In the genomic region with DNA sequence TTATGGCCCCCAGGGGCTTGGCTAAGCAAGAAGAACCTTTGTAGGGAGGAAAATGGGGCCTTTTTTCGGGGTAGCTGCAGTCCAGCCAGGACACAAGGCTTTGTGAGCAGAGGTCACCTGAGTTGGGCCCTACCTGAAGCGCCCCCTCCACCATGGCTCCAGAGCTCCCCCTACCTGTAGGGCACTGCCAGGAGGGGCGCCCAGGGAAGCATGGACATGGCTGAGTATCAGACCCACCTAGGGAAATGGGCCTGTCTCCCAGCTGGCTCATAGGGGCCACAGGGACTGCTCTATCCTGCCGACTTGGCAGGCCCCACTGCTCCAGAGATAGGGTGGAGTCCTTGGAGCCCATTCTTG, we compare ENCODE assay signal across 11 cellular contexts. TPM values are rescaled to one million over a fixed set of nuclear protein-coding genes. Genes with fewer than 3 reads are reported as not detected.
DNase-seq lines count a peak whose midpoint lies in the region; ATAC-seq and TF ChIP-seq lines count a peak whose summit lies in the region.
"Had no signal": no experiment of that assay in that cellular context is flagged by ENCODE, and none has a peak within 500 bp of the region (broad histone marks: within the 10 kb centered on the region; RNA-seq: fewer than 3 reads in every experiment).

No MANE protein-coding gene starts in this region.

- WGBS in H9 (ENCODE audit: extremely low coverage, insufficient read length, low lambda C conversion rate), result no CpG with 5 or more reads among the region's 4 CpGs

- ATAC-seq in activated CD8-positive, alpha-beta T cell treated with anti-CD3 and anti-CD28 coated beads, Interleukin-2, amount 10 ng/mL, durations not matched to agents 7 days and 5 days, result no peak
- ATAC-seq in HG03025 (IDR thresholded peaks at IDR 0.05; ENCODE audit: low FRiP score, unreplicated experiment) (no peak), GM19455 (IDR thresholded peaks at IDR 0.05; ENCODE audit: unreplicated experiment) (no peak)
- ATAC-seq: heart right ventricle had no signal

- H3K27ac ChIP-seq in H9 (ENCODE audit: insufficient read length, low read depth, low read length), result no peak overlapping the region
- H3K27ac ChIP-seq: heart right ventricle, sigmoid colon had no signal

- H3K9me3 Mint-ChIP-seq in Caco-2 (ENCODE audit: unreplicated experiment) (peaks cover 16% of the 10 kb centered on the region), H9 (no peaks in the 10 kb centered on the region), neural crest cell (no peaks in the 10 kb centered on the region)
- H3K9me3 Mint-ChIP-seq in activated CD8-positive, alpha-beta T cell treated with anti-CD3 and anti-CD28 coated beads, Interleukin-2, amount 10 ng/mL, durations not matched to agents 7 days and 5 days (ENCODE audit: insufficient read depth), result no peaks in the 10 kb centered on the region

- intact Hi-C loops in Caco-2 (cut with micrococcal nuclease; ENCODE audit: unreplicated experiment), result no loop called here

- no peak overlapping the region for H4K8ac ChIP-seq in H9 (replicated peaks; ENCODE audit: insufficient read length, low read depth, low read length)

- H3K23me2 ChIP-seq in H9 (ENCODE audit: insufficient read length, low read depth, low read length, poor library complexity, severe bottlenecking), result no peaks in the 10 kb centered on the region

- no peaks in the 10 kb centered on the region for H3K36me3 ChIP-seq in Caco-2 (ENCODE audit: control insufficient read depth, insufficient read depth, low read length)
- H3K36me3 ChIP-seq: heart right ventricle, sigmoid colon had no signal

- H3K9me3 ChIP-seq in Caco-2 (no peaks in the 10 kb centered on the region), H9 (ENCODE audit: control insufficient read depth, low read depth, low read length) (no peaks in the 10 kb centered on the region)
- H3K9me3 ChIP-seq: heart right ventricle, sigmoid colon had no signal

- H3K14ac ChIP-seq in H9 (ENCODE audit: insufficient read depth, low read length), result no peak overlapping the region

- H2AK5ac ChIP-seq in H9 (ENCODE audit: insufficient read length, low read length), result no peak overlapping the region

- peaks cover 21% of the 10 kb centered on the region for H3K4me1 ChIP-seq in Caco-2
- H3K4me1 ChIP-seq in H9 (ENCODE audit: insufficient read depth, low read length), result no peaks in the 10 kb centered on the region
- H3K4me1 ChIP-seq: heart right ventricle had no signal

- H3K36me3 Mint-ChIP-seq in Caco-2 (ENCODE audit: insufficient read depth, unreplicated experiment) (peaks cover 2% of the 10 kb centered on the region), H9 (ENCODE audit: insufficient read depth in 1 of 3, low read depth in 3 of 3) (no peaks in the 10 kb centered on the region), neural crest cell (ENCODE audit: low read depth) (no peaks in the 10 kb centered on the region)
- H3K36me3 Mint-ChIP-seq in activated CD8-positive, alpha-beta T cell treated with anti-CD3 and anti-CD28 coated beads, Interleukin-2, amount 10 ng/mL, durations not matched to agents 7 days and 5 days (ENCODE audit: low read depth), result no peaks in the 10 kb centered on the region

- no peak overlapping the region for H3T11ph ChIP-seq in H9 (ENCODE audit: low read length)

- no peak overlapping the region for H3K4me2 ChIP-seq in H9 (ENCODE audit: insufficient read depth, insufficient read length, low read length)

- no peak overlapping the region for H4K5ac ChIP-seq in H9 (ENCODE audit: insufficient read length, low read depth, low read length)

- no peak overlapping the region for H3K9ac ChIP-seq in H9 (ENCODE audit: extremely low read depth, insufficient read length, low read length)

- no TSS peak for BruUV-seq in Caco-2 (replicated peaks; lab: Mats Ljungman, UMichigan)

- CTCF ChIA-PET in Caco-2 (lab: Charles Lee), result interaction anchor here (0.6 to 1.7 kb wide), 7 partner anchors 9 to 279 kb away, joined by 3 to 7 read pairs (median 3); partner anchors contain the start of genes CEBPA and CEBPG
- CTCF ChIA-PET in activated CD8-positive, alpha-beta T cell treated with anti-CD3 and anti-CD28 coated beads, Interleukin-2, amount 10 ng/mL, durations not matched to agents 7 days and 5 days (lab: Charles Lee), result no interaction called here

- H2BK5ac ChIP-seq in H9 (ENCODE audit: insufficient read length, low read length), result no peak overlapping the region

- H3K27me3 ChIP-seq in Caco-2 (replicated peaks; ENCODE audit: control insufficient read depth, insufficient read depth, low read length) (no peaks in the 10 kb centered on the region), H9 (ENCODE audit: insufficient read depth, low read length) (no peaks in the 10 kb centered on the region)

- H3K4me3 ChIP-seq in Caco-2 (ENCODE audit: low read depth, low read length), result no peak overlapping the region
- H3K4me3 ChIP-seq: heart right ventricle, sigmoid colon had no signal

- no peaks in the 10 kb centered on the region for H3K79me1 ChIP-seq in H9 (ENCODE audit: insufficient read depth, low read depth, low read length, poor library complexity, severe bottlenecking)

- H3K4me3 Mint-ChIP-seq in Caco-2 (ENCODE audit: unreplicated experiment) (no peak overlapping the region), H9 (no peak overlapping the region), neural crest cell (no peak overlapping the region)
- no peak overlapping the region for H3K4me3 Mint-ChIP-seq in activated CD8-positive, alpha-beta T cell treated with anti-CD3 and anti-CD28 coated beads, Interleukin-2, amount 10 ng/mL, durations not matched to agents 7 days and 5 days

- no peak overlapping the region for H2AFZ ChIP-seq in H9 (ENCODE audit: low read length)

- no peaks in the 10 kb centered on the region for H4K20me1 ChIP-seq in H9 (ENCODE audit: control insufficient read depth, insufficient read depth, insufficient read length)

- POLR2A ChIA-PET in Caco-2 (lab: Charles Lee), result interaction anchor here (1.3 to 2.3 kb wide), 2 partner anchors 9 to 62 kb away, joined by 4 to 13 read pairs; partner anchors contain the start of genes CEBPA and CEBPG
- POLR2A ChIA-PET in activated CD8-positive, alpha-beta T cell treated with anti-CD3 and anti-CD28 coated beads, Interleukin-2, amount 10 ng/mL, durations not matched to agents 7 days and 5 days (lab: Charles Lee), result no interaction called here

- H2BK20ac ChIP-seq in H9 (ENCODE audit: low read depth, low read length, poor library complexity, severe bottlenecking), result no peak overlapping the region

- no peak overlapping the region for H3K56ac ChIP-seq in H9 (ENCODE audit: insufficient read length, low read depth, low read length)

- H2BK15ac ChIP-seq in H9 (ENCODE audit: low read depth, low read length), result no peak overlapping the region

- H3K27ac Mint-ChIP-seq in Caco-2 (ENCODE audit: unreplicated experiment) (peak overlapping the region; percentile 22), H9 (no peak overlapping the region), neural crest cell (ENCODE audit: unreplicated experiment) (no peak overlapping the region)
- no peak overlapping the region for H3K27ac Mint-ChIP-seq in activated CD8-positive, alpha-beta T cell treated with anti-CD3 and anti-CD28 coated beads, Interleukin-2, amount 10 ng/mL, durations not matched to agents 7 days and 5 days

- H3K79me2 ChIP-seq in H9 (ENCODE audit: insufficient read depth, low read length), result no peaks in the 10 kb centered on the region

- H3K23ac ChIP-seq in H9 (ENCODE audit: insufficient read length, low read depth, low read length), result no peak overlapping the region

- TF ChIP-seq CTCF in Caco-2 (IDR thresholded peaks at IDR 0.05; ENCODE audit: insufficient read depth in 1 of 2, low read depth in 1 of 2, low read length in 1 of 2, severe bottlenecking in 1 of 2, unreplicated experiment in 1 of 2) (peak; percentile 55 to 72), H9 (conservative IDR thresholded peaks at IDR 0.05) (peak; percentile 63), neural crest cell (conservative IDR thresholded peaks at IDR 0.05) (peak; percentile 34)

- H4K91ac ChIP-seq in H9 (ENCODE audit: insufficient read length, low read depth, low read length), result no peak overlapping the region

- H3K27me3 Mint-ChIP-seq in Caco-2 (ENCODE audit: insufficient read depth, unreplicated experiment), result no peaks in the 10 kb centered on the region
- H3K27me3 Mint-ChIP-seq in H9 (ENCODE audit: low read depth), result peaks cover 8% of the 10 kb centered on the region
- peaks cover 6% of the 10 kb centered on the region for H3K27me3 Mint-ChIP-seq in activated CD8-positive, alpha-beta T cell treated with anti-CD3 and anti-CD28 coated beads, Interleukin-2, amount 10 ng/mL, durations not matched to agents 7 days and 5 days (ENCODE audit: low read depth)
- H3K27me3 Mint-ChIP-seq in neural crest cell (ENCODE audit: low read depth), result peaks cover 19% of the 10 kb centered on the region

- DNase-seq in Caco-2 (peak in 1 of 2 experiments; percentile 63), H9 (no peak), neural crest cell (ENCODE audit: low read depth, low spot score) (no peak), anterior cingulate cortex (lab: John Stamatoyannopoulos, UW) (no peak)
- peak; percentile 36 for DNase-seq in activated CD8-positive, alpha-beta T cell treated with anti-CD3 and anti-CD28 coated beads, Interleukin-2, amount 10 ng/mL, durations not matched to agents 7 days and 5 days
- no peak for DNase-seq in activated CD8-positive, alpha-beta memory T cell treated with anti-CD3 and anti-CD28 coated beads, Interleukin-2, amount 50 U/mL, for 4 hours
- DNase-seq: activated effector memory CD4-positive, alpha-beta T cell treated with Interleukin-2 at 50 U/mL for 16 hours; heart right ventricle; sigmoid colon had no signal

- peaks cover 14% of the 10 kb centered on the region for H3K4me1 Mint-ChIP-seq in Caco-2 (ENCODE audit: low read depth, unreplicated experiment)
- peaks cover 7 to 9% of the 10 kb centered on the region in 2 experiments for H3K4me1 Mint-ChIP-seq in H9
- H3K4me1 Mint-ChIP-seq in activated CD8-positive, alpha-beta T cell treated with anti-CD3 and anti-CD28 coated beads, Interleukin-2, amount 10 ng/mL, durations not matched to agents 7 days and 5 days (ENCODE audit: low read depth), result no peaks in the 10 kb centered on the region
- H3K4me1 Mint-ChIP-seq in neural crest cell, result no peaks in the 10 kb centered on the region

- H2BK120ac ChIP-seq in H9 (ENCODE audit: low read depth, low read length, poor library complexity, severe bottlenecking), result no peak overlapping the region

- no peak overlapping the region for H3K18ac ChIP-seq in H9 (ENCODE audit: insufficient read length, low read depth, low read length)

- no peak overlapping the region for H2BK12ac ChIP-seq in H9 (ENCODE audit: insufficient read length, low read depth, low read length)

- H3K4ac ChIP-seq in H9 (ENCODE audit: low read depth, low read length), result no peak overlapping the region

RNA-seq across cellular contexts. Expression of gene CEBPA, which starts 9.0 kb away (rescaled TPM):
- 97.9 and 110 TPM in 2 replicates for total RNA-seq in Caco-2 (2022)
- 3.2 and 3.7 TPM in 2 replicates for total RNA-seq in H9 (2021)
- under 1 TPM in 1 of 2 experiments, not detected in 1; 0.11 TPM for total RNA-seq in activated CD8-positive, alpha-beta T cell treated with anti-CD3 and anti-CD28 coated beads, Interleukin-2, amount 10 ng/mL, durations not matched to agents 7 days and 5 days
- total RNA-seq in neural crest cell, result 1.5 and 1.7 TPM in 2 replicates

Comparison
In these comparisons a context has a peak if more than half of its experiments do, and no peak if none do; other contexts are left out.
1. RNA of gene CEBPA, which starts 9.0 kb away (total RNA-seq): 97.9 to 110 TPM in Caco-2; 3.2 to 3.7 TPM in H9, 1.5 to 1.7 TPM in neural crest cell and 0.11 TPM in activated CD8-positive, alpha-beta T cell treated with anti-CD3 and anti-CD28 coated beads, Interleukin-2, amount 10 ng/mL, durations not matched to agents 7 days and 5 days; every median in the first group is over 10 times any median in the second.
2. Peak in every context shown above with its lines, with median percentiles within 50 percentile points of each other: CTCF ChIP-seq.